In the genomic region with DNA sequence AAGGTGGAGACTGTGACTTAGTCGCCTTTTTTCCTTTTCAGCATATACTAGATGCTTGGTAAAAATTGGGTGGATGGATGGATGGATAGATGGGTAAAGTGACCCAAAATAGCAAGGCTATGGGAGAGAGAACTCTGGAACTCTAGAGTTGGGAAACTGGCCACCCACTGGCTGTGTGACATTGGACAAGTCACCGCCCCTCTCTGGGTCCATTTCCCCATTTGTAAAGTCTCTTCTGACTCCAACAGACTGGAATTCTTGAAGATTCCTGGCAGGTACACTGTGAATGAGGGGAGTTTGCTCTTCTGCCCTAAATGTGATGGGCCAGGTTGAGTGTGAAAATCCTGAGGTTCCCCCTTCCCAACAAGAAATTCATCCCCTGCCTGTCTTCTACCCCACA, we compare ENCODE assay signal across 20 cellular contexts. TPM values are rescaled to one million over a fixed set of nuclear protein-coding genes. Genes with fewer than 3 reads are reported as not detected.
"Had no signal": no experiment of that assay in that cellular context is flagged by ENCODE, and none has a peak within 500 bp of the region (broad histone marks: within the 10 kb centered on the region; RNA-seq: fewer than 3 reads in every experiment).

No MANE protein-coding gene starts in this region.

- H3K27me3 ChIP-seq: MG63 had no signal

- H3K9me3 ChIP-seq: MG63, SK-N-SH had no signal

- H3K36me3 ChIP-seq: MG63 had no signal

- DNase-seq: Karpas-422, KG1, MG63, NCI-H1092, NCI-H1105 treated with DMSO at 0.1 percent for 48 hours, NCI-H1417 treated with DMSO at 0.1 percent for 48 hours, NCI-H187, NCI-H2029, NCI-H2081 treated with DMSO at 0.1 percent for 48 hours, NCI-H2171, NCI-H226, NCI-H446, NCI-H510A, NCI-H524 treated with DMSO at 0.1 percent for 48 hours, NCI-H69, NCI-H774, RPMI8226, SHP77, SK-N-SH had no signal

- H3K4me3 ChIP-seq: MG63 had no signal

RNA-seq across cellular contexts. Expression of gene VWCE, which starts 45.9 kb away (rescaled TPM):
- total RNA-seq: HT-29 had no signal
